14 cellular contexts compared by ENCODE assay signal in the genomic region with DNA sequence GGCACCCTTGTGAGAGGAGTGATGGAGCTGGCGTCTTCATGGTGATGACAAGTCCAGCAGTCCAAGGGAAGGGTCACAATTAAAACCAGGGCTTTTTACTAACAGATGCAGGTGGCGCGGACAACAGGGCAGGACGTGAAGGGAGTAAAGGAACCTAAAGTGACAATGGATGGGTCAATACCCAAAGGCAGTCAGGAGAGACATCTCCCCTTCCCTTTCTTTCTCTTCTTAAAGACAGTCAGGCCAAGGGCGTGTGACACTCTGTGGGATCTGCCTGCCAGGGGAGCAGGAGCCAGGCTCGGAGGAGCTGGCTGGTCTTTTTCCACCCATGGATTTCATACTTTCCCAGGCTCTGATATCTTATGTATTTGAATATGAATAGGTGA.
A peak's percentile ranks its signal among the peaks of the same experiment; 100 is the strongest.
DNase-seq lines count a peak whose midpoint lies in the region; ATAC-seq and TF ChIP-seq lines count a peak whose summit lies in the region.
"Had no signal": no experiment of that assay in that cellular context is flagged by ENCODE, and none has a peak within 500 bp of the region (broad histone marks: within the 10 kb centered on the region; RNA-seq: fewer than 3 reads in every experiment).

No MANE protein-coding gene starts in this region.

- H3K27me3 ChIP-seq in RWPE2 (ENCODE audit: insufficient read depth, poor library complexity, severe bottlenecking): peaks cover 20% of the 10 kb centered on the region

- no peak for DNase-seq in activated T-cell treated with anti-CD3 and anti-CD28 coated beads, Interleukin-2, amount 50 U/mL, for 4 hours
- DNase-seq in activated T-cell treated with anti-CD3 and anti-CD28 coated beads for 4 hours (no peak), RWPE2 (ENCODE audit: low spot score) (peak; percentile 30), glutamatergic neuron (no peak), left lobe of liver (ENCODE audit: low spot score) (no peak)
- no peak for DNase-seq in stimulated activated naive B cell treated with anti-CD40 and anti-IgM and Interleukin-4, amounts not matched to agents 10 μg/mL and 1 μg/mL and 100 μg/mL, for 72 hours
- DNase-seq: activated CD8-positive, alpha-beta T cell treated with anti-CD3 and anti-CD28 coated beads, Interleukin-2, amount 10 ng/mL, durations not matched to agents 7 days and 5 days; BE2C; NCI-H1092; NCI-H748 treated with DMSO at 0.1 percent for 48 hours; stimulated activated naive CD4-positive, alpha-beta T cell treated with Interleukin-2 at 50 U/mL for 16 hours had no signal

- H3K9me3 ChIP-seq in RWPE2 (ENCODE audit: severe bottlenecking): no peaks in the 10 kb centered on the region
- H3K9me3 ChIP-seq: BE2C, neutrophil had no signal

- no peak overlapping the region for H3K27ac ChIP-seq in RWPE2 (ENCODE audit: poor library complexity, severe bottlenecking)
- H3K27ac ChIP-seq: neutrophil had no signal

- no peak for ATAC-seq in activated T-cell treated with anti-CD3 and anti-CD28 coated beads, Interleukin-2, amount 50 U/mL, for 4 hours
- ATAC-seq in RWPE2 (ENCODE audit: low read depth) (no peak), HG03520 (IDR thresholded peaks at IDR 0.05; ENCODE audit: unreplicated experiment) (no peak), HG03432 (IDR thresholded peaks at IDR 0.05; ENCODE audit: unreplicated experiment) (no peak), left lobe of liver (no peak)
- ATAC-seq in stimulated activated naive B cell treated with anti-CD40 and anti-IgM and Interleukin-4, amounts not matched to agents 10 μg/mL and 1 μg/mL and 100 μg/mL, for 72 hours (replicated peaks): no peak

- no peaks in the 10 kb centered on the region for H3K36me3 ChIP-seq in RWPE2 (ENCODE audit: low read depth)
- H3K36me3 ChIP-seq: BE2C, neutrophil had no signal

- H3K27ac Mint-ChIP-seq in glutamatergic neuron (ENCODE audit: unreplicated experiment): no peak overlapping the region
- peak overlapping the region; percentile 83 for H3K27ac Mint-ChIP-seq in stimulated activated naive B cell treated with anti-CD40 and anti-IgM and Interleukin-4, amounts not matched to agents 10 μg/mL and 1 μg/mL and 100 μg/mL, for 72 hours
- H3K27ac Mint-ChIP-seq: activated CD8-positive, alpha-beta T cell treated with anti-CD3 and anti-CD28 coated beads, Interleukin-2, amount 10 ng/mL, durations not matched to agents 7 days and 5 days had no signal

- H3K9me3 Mint-ChIP-seq in activated T-cell treated with anti-CD3 and anti-CD28 coated beads, Interleukin-2, amount 50 U/mL, for 4 hours: no peaks in the 10 kb centered on the region
- peaks cover 11% of the 10 kb centered on the region for H3K9me3 Mint-ChIP-seq in glutamatergic neuron (ENCODE audit: unreplicated experiment)
- no peaks in the 10 kb centered on the region for H3K9me3 Mint-ChIP-seq in stimulated activated naive B cell treated with anti-CD40 and anti-IgM and Interleukin-4, amounts not matched to agents 10 μg/mL and 1 μg/mL and 100 μg/mL, for 72 hours

- H3K4me3 ChIP-seq in RWPE2 (ENCODE audit: severe bottlenecking): no peak overlapping the region

- peak overlapping the region; percentile 75 for H3K4me3 Mint-ChIP-seq in activated T-cell treated with anti-CD3 and anti-CD28 coated beads, Interleukin-2, amount 50 U/mL, for 4 hours
- H3K4me3 Mint-ChIP-seq in glutamatergic neuron (ENCODE audit: unreplicated experiment): peak overlapping the region; percentile 1
- peak overlapping the region; percentile 67 to 79 for H3K4me3 Mint-ChIP-seq in stimulated activated naive B cell treated with anti-CD40 and anti-IgM and Interleukin-4, amounts not matched to agents 10 μg/mL and 1 μg/mL and 100 μg/mL, for 72 hours
- H3K4me3 Mint-ChIP-seq: activated CD8-positive, alpha-beta T cell treated with anti-CD3 and anti-CD28 coated beads, Interleukin-2, amount 10 ng/mL, durations not matched to agents 7 days and 5 days had no signal

- H3K4me1 ChIP-seq in RWPE2 (ENCODE audit: insufficient read depth, poor library complexity, severe bottlenecking): no peaks in the 10 kb centered on the region
- H3K4me1 ChIP-seq: BE2C had no signal

- peaks cover 66% of the 10 kb centered on the region for H3K27me3 Mint-ChIP-seq in activated T-cell treated with anti-CD3 and anti-CD28 coated beads, Interleukin-2, amount 50 U/mL, for 4 hours (ENCODE audit: low read depth)
- H3K27me3 Mint-ChIP-seq in glutamatergic neuron (ENCODE audit: unreplicated experiment): peaks cover 27% of the 10 kb centered on the region
- H3K27me3 Mint-ChIP-seq in stimulated activated naive B cell treated with anti-CD40 and anti-IgM and Interleukin-4, amounts not matched to agents 10 μg/mL and 1 μg/mL and 100 μg/mL, for 72 hours: peaks cover 58 to 71% of the 10 kb centered on the region in 2 donors

- H3K36me3 Mint-ChIP-seq in activated T-cell treated with anti-CD3 and anti-CD28 coated beads, Interleukin-2, amount 50 U/mL, for 4 hours (ENCODE audit: insufficient read depth): no peaks in the 10 kb centered on the region
- no peaks in the 10 kb centered on the region for H3K36me3 Mint-ChIP-seq in glutamatergic neuron (ENCODE audit: unreplicated experiment)
- peaks cover 3% of the 10 kb centered on the region in 2 donors for H3K36me3 Mint-ChIP-seq in stimulated activated naive B cell treated with anti-CD40 and anti-IgM and Interleukin-4, amounts not matched to agents 10 μg/mL and 1 μg/mL and 100 μg/mL, for 72 hours

- peaks cover 30% of the 10 kb centered on the region for H3K4me1 Mint-ChIP-seq in activated T-cell treated with anti-CD3 and anti-CD28 coated beads, Interleukin-2, amount 50 U/mL, for 4 hours (ENCODE audit: low read depth)
- H3K4me1 Mint-ChIP-seq in glutamatergic neuron (ENCODE audit: low read depth, unreplicated experiment): peaks cover 16% of the 10 kb centered on the region
- H3K4me1 Mint-ChIP-seq in stimulated activated naive B cell treated with anti-CD40 and anti-IgM and Interleukin-4, amounts not matched to agents 10 μg/mL and 1 μg/mL and 100 μg/mL, for 72 hours: peaks cover 28 to 41% of the 10 kb centered on the region in 2 donors

- no peak for TF ChIP-seq CTCF in RWPE2 (IDR thresholded peaks at IDR 0.05; ENCODE audit: poor library complexity, severe bottlenecking)
- no peak for TF ChIP-seq CTCF in glutamatergic neuron (IDR thresholded peaks at IDR 0.05; ENCODE audit: partially characterized antibody, unreplicated experiment)

Comparison
In these comparisons a context has a peak if more than half of its experiments do, and no peak if none do; other contexts are left out.
1. H3K4me3 Mint-ChIP-seq: peak in every context shown above with its lines; median percentile 75 in activated T-cell treated with anti-CD3 and anti-CD28 coated beads, Interleukin-2, amount 50 U/mL, for 4 hours; 73 in stimulated activated naive B cell treated with anti-CD40 and anti-IgM and Interleukin-4, amounts not matched to agents 10 μg/mL and 1 μg/mL and 100 μg/mL, for 72 hours; 1 in glutamatergic neuron.